ENCODE assay signal across 11 cellular contexts in the genomic region with DNA sequence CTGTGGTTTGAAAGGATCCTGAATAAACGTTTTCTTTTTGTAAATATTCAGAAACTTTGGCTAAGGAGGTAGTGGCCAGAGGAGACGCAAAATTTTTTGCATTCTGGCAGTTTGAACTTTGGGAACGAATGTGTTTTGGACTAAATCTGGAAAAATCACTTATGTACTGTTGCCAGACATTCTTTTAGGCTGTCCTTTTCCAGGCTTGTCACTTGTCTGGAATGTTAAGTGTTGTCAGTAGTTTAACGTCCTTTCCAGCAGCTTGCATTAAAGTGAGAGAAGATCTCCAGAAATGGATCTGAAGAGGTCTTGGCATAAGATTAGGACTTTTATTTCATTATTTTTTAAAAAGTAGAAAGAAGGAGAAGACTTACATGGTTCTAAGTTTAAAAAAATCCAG. TPM values are rescaled to one million over a fixed set of nuclear protein-coding genes. Genes with fewer than 3 reads are reported as not detected.
DNase-seq lines count a peak whose midpoint lies in the region; ATAC-seq, FAIRE-seq and TF ChIP-seq lines count a peak whose summit lies in the region.
"Had no signal": no experiment of that assay in that cellular context is flagged by ENCODE, and none has a peak within 500 bp of the region (broad histone marks: within the 10 kb centered on the region; RNA-seq: fewer than 3 reads in every experiment).

No MANE protein-coding gene starts in this region.

- no peaks in the 10 kb centered on the region for H3K27me3 ChIP-seq in muscle layer of colon (ENCODE audit: control insufficient read depth in 1 of 2, insufficient read depth in 2 of 2, low read length in 2 of 2)
- H3K27me3 ChIP-seq: BE2C had no signal

- CTCF ChIA-PET in A549 (lab: Yijun Ruan, JAX), result interaction anchor here (0.6 to 1.1 kb wide), 3 partner anchors 14 to 233 kb away, joined by 3 read pairs; no protein-coding TSS in a partner anchor

- H3K4me2 ChIP-seq in A549, result peak overlapping the region; percentile 51

- ATAC-seq in A549 (peak in 1 of 2 experiments; percentile 33; a peak in 2 of 6 replicates), HG03571 (IDR thresholded peaks at IDR 0.05; ENCODE audit: unreplicated experiment) (no peak)
- ATAC-seq in activated CD4-positive, CD25-positive, alpha-beta regulatory T cell treated with anti-CD3 and anti-CD28 coated beads, Interleukin-2, amount 50 U/mL, for 24 hours, result no peak

- DNase-seq in A549 (ENCODE audit: low read depth in 1 of 2, low spot score in 1 of 2) (no peak), M059J (ENCODE audit: low read depth) (peak; percentile 81), epithelial cell of esophagus (ENCODE audit: low read depth) (peak; percentile 24), NOMO-1 (lab: John Stamatoyannopoulos, UW; ENCODE audit: unreplicated experiment in 2 of 2) (no peak), H4 (ENCODE audit: low spot score) (no peak)
- DNase-seq: activated naive CD4-positive, alpha-beta T cell; BE2C; NCI-H2029 treated with DMSO at 0.1 percent for 48 hours had no signal

- no peak for TF ChIP-seq RAD21 in A549 (conservative IDR thresholded peaks at IDR 0.05 in 1 of 2, IDR thresholded peaks at IDR 0.05 in 1 of 2)

- POLR2A ChIA-PET in A549 (lab: Yijun Ruan, JAX), result no interaction called here

- H3K27ac ChIP-seq in A549 (0 out of 6 replicates have a peak overlapping the region, but pooled peaks of 1 of the 2 experiments have one; percentile 4), muscle layer of colon (ENCODE audit: low read depth, low read length) (peak overlapping the region; percentile 82)

- H3K4me3 ChIP-seq in A549 (no peak overlapping the region), epithelial cell of esophagus (ENCODE audit: low read length) (no peak overlapping the region), muscle layer of colon (ENCODE audit: low read depth in 1 of 2, low read length in 2 of 2) (no peak overlapping the region)

- H3K4me1 ChIP-seq in A549, result peaks cover 57% of the 10 kb centered on the region
- H3K4me1 ChIP-seq in muscle layer of colon (ENCODE audit: insufficient read depth, low read length), result peaks cover 61% of the 10 kb centered on the region

- H3K36me3 ChIP-seq in muscle layer of colon (ENCODE audit: insufficient read depth, low read length), result no peaks in the 10 kb centered on the region

- no peak for FAIRE-seq in A549 (lab: Jason Lieb, UNC)

- 11% methylated on average over 4 of the region's 4 CpGs for WGBS in A549 (ENCODE audit: missing lambda C conversion rate)

- TF ChIP-seq EP300 in A549 (IDR thresholded peaks at IDR 0.05), result no peak

- H3K9me3 ChIP-seq in A549 (no peaks in the 10 kb centered on the region), muscle layer of colon (ENCODE audit: low read length) (no peaks in the 10 kb centered on the region)
- H3K9me3 ChIP-seq: BE2C had no signal

- TF ChIP-seq CTCF in A549 (IDR thresholded peaks at IDR 0.05) (no peak), epithelial cell of esophagus (IDR thresholded peaks at IDR 0.05; ENCODE audit: insufficient read depth, low read depth, low read length, missing control alignments) (no peak)

- H3K9ac ChIP-seq in muscle layer of colon (ENCODE audit: low read length), result no peak overlapping the region

- TF ChIP-seq POLR2A in A549 (IDR thresholded peaks at IDR 0.05; ENCODE audit: low read length), result no peak

TF ChIP-seq in A549, 52 proteins besides CTCF, POLR2A, EP300 and RAD21:
- TF ChIP-seq, protein P1, sequence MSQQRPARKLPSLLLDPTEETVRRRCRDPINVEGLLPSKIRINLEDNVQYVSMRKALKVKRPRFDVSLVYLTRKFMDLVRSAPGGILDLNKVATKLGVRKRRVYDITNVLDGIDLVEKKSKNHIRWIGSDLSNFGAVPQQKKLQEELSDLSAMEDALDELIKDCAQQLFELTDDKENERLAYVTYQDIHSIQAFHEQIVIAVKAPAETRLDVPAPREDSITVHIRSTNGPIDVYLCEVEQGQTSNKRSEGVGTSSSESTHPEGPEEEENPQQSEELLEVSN (IDR thresholded peaks at IDR 0.05; ENCODE audit: borderline replicate concordance, low read depth), result no peak
- TF ChIP-seq HOXA7 (CRISPR knock-in tag; IDR thresholded peaks at IDR 0.05) (no peak), BHLHE40 (IDR thresholded peaks at IDR 0.05; ENCODE audit: low read depth, low read length) (no peak), JUNB (IDR thresholded peaks at IDR 0.05) (no peak), SREBF2 (IDR thresholded peaks at IDR 0.05) (no peak), ZFP36 (IDR thresholded peaks at IDR 0.05; ENCODE audit: borderline replicate concordance, partially characterized antibody) (no peak)

RNA-seq across cellular contexts. Expression of a gene that starts 18.5 kb away (rescaled TPM):
- 22.4 and 25.2 TPM in 2 replicates for polyA plus RNA-seq in A549 (2011; rRNA removed)
- polyA plus RNA-seq in A549 (2012; cell fraction: cytosol; rRNA removed), result 8.8 and 9.6 TPM in 2 replicates
- 15.3 and 21.1 TPM in 2 replicates for polyA plus RNA-seq in A549 (2012; cell fraction: nucleus; rRNA removed)
- 14.8 to 15.4 TPM (median 15.2 TPM) in 3 replicates for polyA plus RNA-seq in A549 (2017; fragmentation: RNase III; extraction: RNeasy Plus Mini Kit Qiagen cat#74134 plus additional on column Dnase treatment)
- polyA minus RNA-seq in A549 (2011; rRNA and poly(A)+ RNA removed), result 25.9 and 27.2 TPM in 2 replicates
- 13.9 and 22.4 TPM in 2 replicates for total RNA-seq in M059J (2014; rRNA removed; shearing (Covaris generic))
- total RNA-seq in H4 (2014; rRNA removed; shearing (Covaris generic)), result 10.8 and 27.0 TPM in 2 replicates

RNA-seq across cellular contexts. Expression of a gene that starts 44.3 kb away (rescaled TPM):
- polyA plus RNA-seq in A549 (2011; rRNA removed) (2.3 and 3.1 TPM in 2 replicates), A549 (2017; fragmentation: RNase III; extraction: RNeasy Plus Mini Kit Qiagen cat#74134 plus additional on column Dnase treatment) (2.2 to 3.3 TPM (median 2.5 TPM) in 3 replicates)
- 0.90 and 1.2 TPM in 2 replicates for polyA plus RNA-seq in A549 (2012; cell fraction: cytosol; rRNA removed)
- polyA plus RNA-seq in A549 (2012; cell fraction: nucleus; rRNA removed), result 8.8 and 9.9 TPM in 2 replicates
- polyA minus RNA-seq in A549 (2011; rRNA and poly(A)+ RNA removed), result 1.9 and 4.9 TPM in 2 replicates
- not detected in 2 replicates for total RNA-seq in M059J (2014; rRNA removed; shearing (Covaris generic))
- total RNA-seq in H4 (2014; rRNA removed; shearing (Covaris generic)), result not detected in 2 replicates

Comparison
In these comparisons a context has a peak if more than half of its experiments do, and no peak if none do; other contexts are left out.
1. DNase-seq: peak in M059J (single experiment) and epithelial cell of esophagus (single experiment); none in A549 (0 of 2), NOMO-1 (0 of 2) and H4 (single experiment).